19 cellular contexts compared by ENCODE assay signal in the genomic region with DNA sequence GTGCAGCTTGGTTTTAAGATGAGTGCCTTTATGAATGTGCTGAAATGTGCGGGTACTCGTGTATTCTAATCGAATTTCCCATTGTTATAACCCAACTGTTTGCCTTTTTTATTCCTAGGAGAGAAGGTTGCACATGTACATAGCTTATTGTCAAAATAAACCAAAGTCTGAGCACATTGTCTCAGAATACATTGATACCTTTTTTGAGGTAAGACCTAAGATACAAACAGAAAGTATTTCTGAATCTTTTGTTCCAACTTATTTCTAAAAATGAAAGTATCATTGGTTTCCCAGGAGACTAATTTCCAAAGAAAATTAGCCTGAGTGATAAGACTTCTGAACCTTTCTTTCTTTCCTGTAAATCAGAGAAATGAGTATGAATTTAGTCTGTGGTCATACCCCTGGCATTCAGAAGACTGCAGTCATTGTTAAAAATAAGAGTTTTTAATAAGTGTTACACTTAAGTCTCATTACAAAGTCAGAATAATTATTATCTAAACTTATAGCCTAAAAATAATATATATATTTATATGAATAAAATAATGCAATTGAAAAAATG.
"Had no signal": no experiment of that assay in that cellular context is flagged by ENCODE, and none has a peak within 500 bp of the region (broad histone marks: within the 10 kb centered on the region; RNA-seq: fewer than 3 reads in every experiment).

No MANE protein-coding gene starts in this region.

- DNase-seq: activated CD4-positive, alpha-beta T cell treated with anti-CD3 and anti-CD28 coated beads, Interleukin-2, amount 50 U/mL, for 48 hours; activated CD4-positive, CD25-positive, alpha-beta regulatory T cell treated with anti-CD3 and anti-CD28 coated beads, Interleukin-2, amount 50 U/mL, for 72 hours; activated CD8-positive, alpha-beta memory T cell treated with anti-CD3 and anti-CD28 coated beads, Interleukin-2, amount 50 U/mL, for 48 hours; activated naive CD4-positive, alpha-beta T cell; body of pancreas; cortex of kidney; heart right ventricle; left cardiac atrium; mucosa of descending colon; nephron progenitor cell; occipital lobe; small intestine; stimulated activated CD4-positive, alpha-beta T cell treated with anti-CD3 and anti-CD28 coated beads, Interleukin-2, amount 100 ng/mL, for 24 hours; WERI-Rb-1 had no signal

- H3K27ac Mint-ChIP-seq: stimulated activated memory B cell treated with anti-CD40 and anti-IgM and Interleukin-4, amounts not matched to agents 10 μg/mL and 1 μg/mL and 100 μg/mL, for 72 hours; T-helper 2 cell treated with Interferon-gamma antibody and Interleukin-4, amounts not matched to agents 5 μg/mL and 100 μg/mL, for 36 hours; type B pancreatic cell had no signal

- H3K4me3 Mint-ChIP-seq: memory B cell; nephron progenitor cell; stimulated activated memory B cell treated with anti-CD40 and anti-IgM and Interleukin-4, amounts not matched to agents 10 μg/mL and 1 μg/mL and 100 μg/mL, for 72 hours; T-helper 2 cell treated with Interferon-gamma antibody and Interleukin-4, amounts not matched to agents 5 μg/mL and 100 μg/mL, for 36 hours; type B pancreatic cell had no signal

- H3K9me3 Mint-ChIP-seq: memory B cell; nephron progenitor cell; stimulated activated memory B cell treated with anti-CD40 and anti-IgM and Interleukin-4, amounts not matched to agents 10 μg/mL and 1 μg/mL and 100 μg/mL, for 72 hours; T-helper 2 cell treated with Interferon-gamma antibody and Interleukin-4, amounts not matched to agents 5 μg/mL and 100 μg/mL, for 36 hours; type B pancreatic cell had no signal

- ATAC-seq: body of pancreas; heart right ventricle; left cardiac atrium; mucosa of descending colon; sciatic nerve; stimulated activated memory B cell treated with anti-CD40 and anti-IgM and Interleukin-4, amounts not matched to agents 10 μg/mL and 1 μg/mL and 100 μg/mL, for 72 hours had no signal

- H3K4me1 Mint-ChIP-seq: memory B cell; nephron progenitor cell; stimulated activated memory B cell treated with anti-CD40 and anti-IgM and Interleukin-4, amounts not matched to agents 10 μg/mL and 1 μg/mL and 100 μg/mL, for 72 hours had no signal

- H3K27me3 Mint-ChIP-seq: memory B cell; stimulated activated memory B cell treated with anti-CD40 and anti-IgM and Interleukin-4, amounts not matched to agents 10 μg/mL and 1 μg/mL and 100 μg/mL, for 72 hours; type B pancreatic cell had no signal
